1 cellular context compared by ENCODE assay signal in genomic region chr14:96257900-96258299, GRCh38.
TF ChIP-seq lines count a peak whose summit lies in the region.

No MANE protein-coding gene starts in this region.

TF ChIP-seq in IMR-90, 13 proteins besides CTCF, POLR2A, EP300 and RAD21:
- no peak for TF ChIP-seq CHD1 (IDR thresholded peaks at IDR 0.05; ENCODE audit: low read depth, low read length)
- no peak for TF ChIP-seq RFX5 (IDR thresholded peaks at IDR 0.05; ENCODE audit: low read depth, low read length)
- no peak for TF ChIP-seq FOS (IDR thresholded peaks at IDR 0.05; ENCODE audit: low read depth, low read length)
- no peak for TF ChIP-seq MXI1 (IDR thresholded peaks at IDR 0.05; ENCODE audit: borderline replicate concordance, low read depth, low read length)
- no peak for TF ChIP-seq CEBPB (IDR thresholded peaks at IDR 0.05; ENCODE audit: low read depth, low read length)
- no peak for TF ChIP-seq MAZ (IDR thresholded peaks at IDR 0.05; ENCODE audit: borderline replicate concordance, low read depth, low read length)
- no peak for TF ChIP-seq USF2 (IDR thresholded peaks at IDR 0.05; ENCODE audit: low read depth, low read length)
- TF ChIP-seq NFE2L2 (IDR thresholded peaks at IDR 0.05; ENCODE audit: low read depth, low read length): no peak
- no peak for TF ChIP-seq MAFK (IDR thresholded peaks at IDR 0.05; ENCODE audit: low read depth, low read length)
- no peak for TF ChIP-seq RCOR1 (IDR thresholded peaks at IDR 0.05; ENCODE audit: insufficient replicate concordance, low read length)
- TF ChIP-seq SMC3 (IDR thresholded peaks at IDR 0.05; ENCODE audit: low read depth, low read length): no peak
- TF ChIP-seq ELK1 (IDR thresholded peaks at IDR 0.05; ENCODE audit: borderline replicate concordance, low read depth, low read length): no peak
- TF ChIP-seq BHLHE40 (IDR thresholded peaks at IDR 0.05; ENCODE audit: low read depth, low read length): no peak
